In genomic region chr5:109016300-109016699, GRCh38 we compare ENCODE assay signal across 13 cellular contexts.
DNase-seq lines count a peak whose midpoint lies in the region; ATAC-seq and TF ChIP-seq lines count a peak whose summit lies in the region.
"Had no signal": no experiment of that assay in that cellular context is flagged by ENCODE, and none has a peak within 500 bp of the region (broad histone marks: within the 10 kb centered on the region; RNA-seq: fewer than 3 reads in every experiment).

No MANE protein-coding gene starts in this region.

- TF ChIP-seq CTCF in adrenal gland (IDR thresholded peaks at IDR 0.05) (no peak), gastroesophageal sphincter (IDR thresholded peaks at IDR 0.05) (no peak)

- CTCF ChIA-PET in naive thymus-derived CD4-positive, alpha-beta T cell (lab: Charles Lee), result no interaction called here

- 20 to 25% (median 23%) methylated on average over 1 of the region's 1 CpG for WGBS in adrenal gland, 4 donors
- WGBS in gastroesophageal sphincter (ENCODE audit: low coverage in 1 of 2), 2 donors, result 90 to 100% methylated on average over 1 of the region's 1 CpG

- DNase-seq in adrenal gland, result no peak
- no peak for DNase-seq in naive thymus-derived CD4-positive, alpha-beta T cell
- DNase-seq in SHP77 treated with DMSO at 0.1 percent for 48 hours (lab: John Stamatoyannopoulos, UW), result no peak
- DNase-seq: anterior cingulate cortex, islet precursor cell had no signal

- ATAC-seq in GM18868 (IDR thresholded peaks at IDR 0.05; ENCODE audit: unreplicated experiment) (peak; percentile 62), HG02610 (IDR thresholded peaks at IDR 0.05; ENCODE audit: unreplicated experiment) (peak; percentile 70), gastroesophageal sphincter (no peak), HG02973 (IDR thresholded peaks at IDR 0.05; ENCODE audit: unreplicated experiment) (no peak), GM19328 (IDR thresholded peaks at IDR 0.05; ENCODE audit: unreplicated experiment) (no peak)
- peak; percentile 37 for ATAC-seq in naive thymus-derived CD4-positive, alpha-beta T cell

- H3K27me3 ChIP-seq in adrenal gland (no peaks in the 10 kb centered on the region), gastroesophageal sphincter (no peaks in the 10 kb centered on the region)
- H3K27me3 ChIP-seq in naive thymus-derived CD4-positive, alpha-beta T cell (ENCODE audit: control insufficient read depth in 2 of 2, insufficient read depth in 2 of 2, low read length in 2 of 2), result peaks cover 0 to under 1% of the 10 kb centered on the region in 2 donors

- intact Hi-C loops in adrenal gland (cut with DNase I), result no loop called here
- intact Hi-C loops in naive thymus-derived CD4-positive, alpha-beta T cell (cut with micrococcal nuclease), result no loop called here

- H3K4me3 ChIP-seq in adrenal gland (no peak overlapping the region), gastroesophageal sphincter (no peak overlapping the region)
- H3K4me3 ChIP-seq in naive thymus-derived CD4-positive, alpha-beta T cell (ENCODE audit: low read length), result no peak overlapping the region

- H3K4me1 ChIP-seq in adrenal gland (replicated peaks in 1 of 2) (peaks cover 7 to 15% of the 10 kb centered on the region in 2 donors), gastroesophageal sphincter (peaks cover 0 to 11% (median 0%) of the 10 kb centered on the region in 3 donors)
- no peaks in the 10 kb centered on the region for H3K4me1 ChIP-seq in naive thymus-derived CD4-positive, alpha-beta T cell (ENCODE audit: control insufficient read depth in 2 of 2, insufficient read depth in 2 of 2, low read length in 2 of 2)

- H3K9me3 ChIP-seq in adrenal gland (replicated peaks in 1 of 3), result no peaks in the 10 kb centered on the region
- no peaks in the 10 kb centered on the region for H3K9me3 ChIP-seq in naive thymus-derived CD4-positive, alpha-beta T cell (ENCODE audit: control insufficient read depth in 2 of 3, low read length in 3 of 3)
- H3K9me3 ChIP-seq in gastroesophageal sphincter, result no peaks in the 10 kb centered on the region

- peaks cover 0 to 9% (median 7%) of the 10 kb centered on the region in 5 donors for H3K36me3 Mint-ChIP-seq in naive thymus-derived CD4-positive, alpha-beta T cell
- H3K36me3 Mint-ChIP-seq: CD4-positive, alpha-beta memory T cell had no signal

- no peaks in the 10 kb centered on the region for H3K36me3 ChIP-seq in adrenal gland (replicated peaks in 1 of 2)
- H3K36me3 ChIP-seq in naive thymus-derived CD4-positive, alpha-beta T cell (ENCODE audit: control insufficient read depth in 2 of 3, insufficient read depth in 3 of 3, low read length in 3 of 3), result no peaks in the 10 kb centered on the region
- no peaks in the 10 kb centered on the region for H3K36me3 ChIP-seq in gastroesophageal sphincter

- no peaks in the 10 kb centered on the region for H3K27me3 Mint-ChIP-seq in naive thymus-derived CD4-positive, alpha-beta T cell
- H3K27me3 Mint-ChIP-seq: CD4-positive, alpha-beta memory T cell; stimulated activated naive CD8-positive, alpha-beta T cell treated with anti-CD3 and anti-CD28 coated beads, Interleukin-15, Interleukin-2, amounts not matched to agents 100 ng/mL and 50 ng/mL, for 24 hours had no signal

- POLR2A ChIA-PET in naive thymus-derived CD4-positive, alpha-beta T cell (lab: Charles Lee), result no interaction called here

- H3K4me3 Mint-ChIP-seq in naive thymus-derived CD4-positive, alpha-beta T cell, result no peak overlapping the region
- H3K4me3 Mint-ChIP-seq: nephron; stimulated activated naive CD8-positive, alpha-beta T cell treated with anti-CD3 and anti-CD28 coated beads, Interleukin-15, Interleukin-2, amounts not matched to agents 100 ng/mL and 50 ng/mL, for 24 hours had no signal

- H3K9me3 Mint-ChIP-seq in naive thymus-derived CD4-positive, alpha-beta T cell, result peaks cover 0 to 3% (median 0%) of the 10 kb centered on the region in 11 donors

- no peak for TF ChIP-seq EP300 in gastroesophageal sphincter (IDR thresholded peaks at IDR 0.05)

- TF ChIP-seq POLR2A in adrenal gland (IDR thresholded peaks at IDR 0.05) (no peak), gastroesophageal sphincter (IDR thresholded peaks at IDR 0.05) (no peak)

- H3K4me1 Mint-ChIP-seq in naive thymus-derived CD4-positive, alpha-beta T cell, result peaks cover 0 to 3% (median 0%) of the 10 kb centered on the region in 7 donors

- H3K27ac ChIP-seq in adrenal gland (peak overlapping the region in 3 of 5 donors; percentile 4 to 49 (median 22)), gastroesophageal sphincter (no peak overlapping the region)
- H3K27ac ChIP-seq in naive thymus-derived CD4-positive, alpha-beta T cell (ENCODE audit: low read depth, low read length), result no peak overlapping the region

- H3K27ac Mint-ChIP-seq in naive thymus-derived CD4-positive, alpha-beta T cell, result no peak overlapping the region
- H3K27ac Mint-ChIP-seq: nephron; stimulated activated naive CD8-positive, alpha-beta T cell treated with anti-CD3 and anti-CD28 coated beads, Interleukin-15, Interleukin-2, amounts not matched to agents 100 ng/mL and 50 ng/mL, for 24 hours had no signal

Comparison
In these comparisons a context has a peak if more than half of its experiments do, and no peak if none do; other contexts are left out.
1. ATAC-seq: peak in GM18868 (single experiment), HG02610 (single experiment) and naive thymus-derived CD4-positive, alpha-beta T cell (single experiment); none in gastroesophageal sphincter (single experiment), HG02973 (single experiment) and GM19328 (single experiment).
2. H3K27ac ChIP-seq: peak in adrenal gland (3 of 5); none in naive thymus-derived CD4-positive, alpha-beta T cell (single experiment) and gastroesophageal sphincter (0 of 4).